Comparison of ENCODE assay signal across 35 cellular contexts in genomic region chr7:77253151-77253550, GRCh38. TPM values are rescaled to one million over a fixed set of nuclear protein-coding genes. Genes with fewer than 3 reads are reported as not detected.
"Had no signal": no experiment of that assay in that cellular context is flagged by ENCODE, and none has a peak within 500 bp of the region (broad histone marks: within the 10 kb centered on the region; RNA-seq: fewer than 3 reads in every experiment).

No MANE protein-coding gene starts in this region.

- H3K9me3 Mint-ChIP-seq: activated CD4-positive, alpha-beta T cell treated with anti-CD3 and anti-CD28 coated beads, Interleukin-2, amount 10 ng/mL, durations not matched to agents 7 days and 5 days; activated naive CD4-positive, alpha-beta T cell treated with anti-CD3 and anti-CD28 coated beads, Interleukin-2, amount 50 U/mL, for 24 hours; activated T-cell treated with anti-CD3 and anti-CD28 coated beads, Interleukin-2, amount 50 U/mL, for 24 hours; activated T-helper 2 cell treated with anti-CD3 and anti-CD28 coated beads, Interferon-gamma antibody, Interleukin-2, Interleukin-4, amounts not matched to agents 10 μg/mL and 5 μg/mL and 100 μg/mL, durations not matched to agents 14 hours and 24 hours and 36 hours; IgD-negative memory B cell; T-helper 1 cell treated with Interleukin-12 subunit alpha and Interleukin-12 subunit beta and Interleukin-4 antibody, amounts not matched to agents 30 μg/mL and 1 μg/mL, for 36 hours; T-helper 2 cell treated with Interferon-gamma antibody and Interleukin-4, amounts not matched to agents 5 μg/mL and 100 μg/mL, for 36 hours; WTC11 had no signal

- H3K27me3 Mint-ChIP-seq: activated CD4-positive, alpha-beta T cell treated with anti-CD3 and anti-CD28 coated beads for 36 hours; activated naive CD4-positive, alpha-beta T cell treated with anti-CD3 and anti-CD28 coated beads, Interleukin-2, amount 50 U/mL, for 24 hours; activated T-cell treated with anti-CD3 and anti-CD28 coated beads, Interleukin-2, amount 50 U/mL, for 24 hours; IgD-negative memory B cell had no signal

- H3K4me1 Mint-ChIP-seq: activated CD4-positive, alpha-beta T cell treated with anti-CD3 and anti-CD28 coated beads for 36 hours; activated CD4-positive, alpha-beta T cell treated with anti-CD3 and anti-CD28 coated beads, Interleukin-2, amount 10 ng/mL, durations not matched to agents 7 days and 5 days; activated naive CD4-positive, alpha-beta T cell treated with anti-CD3 and anti-CD28 coated beads, Interleukin-2, amount 50 U/mL, for 24 hours; WTC11 had no signal

- H3K27me3 ChIP-seq: adrenal gland, body of pancreas, breast epithelium, SJCRH30 had no signal

- ATAC-seq: activated CD4-positive, alpha-beta T cell treated with anti-CD3 and anti-CD28 coated beads for 36 hours; activated CD4-positive, CD25-positive, alpha-beta regulatory T cell treated with anti-CD3 and anti-CD28 coated beads, Interleukin-2, amount 50 U/mL, for 24 hours; activated CD8-positive, alpha-beta T cell treated with anti-CD3 and anti-CD28 coated beads, Interleukin-2, amount 10 ng/mL, durations not matched to agents 7 days and 5 days; body of pancreas; WTC11 had no signal

- H3K27ac ChIP-seq: adrenal gland, body of pancreas, breast epithelium, PC-9, SJCRH30, SK-N-MC had no signal

- H3K27ac Mint-ChIP-seq: activated CD4-positive, alpha-beta T cell treated with anti-CD3 and anti-CD28 coated beads for 36 hours; activated CD4-positive, alpha-beta T cell treated with anti-CD3 and anti-CD28 coated beads, Interleukin-2, amount 10 ng/mL, durations not matched to agents 7 days and 5 days; activated CD8-positive, alpha-beta T cell treated with anti-CD3 and anti-CD28 coated beads, Interleukin-2, amount 10 ng/mL, durations not matched to agents 7 days and 5 days; activated naive CD4-positive, alpha-beta T cell treated with anti-CD3 and anti-CD28 coated beads, Interleukin-2, amount 50 U/mL, for 24 hours; activated T-cell treated with anti-CD3 and anti-CD28 coated beads, Interleukin-2, amount 50 U/mL, for 24 hours; activated T-helper 2 cell treated with anti-CD3 and anti-CD28 coated beads, Interferon-gamma antibody, Interleukin-2, Interleukin-4, amounts not matched to agents 10 μg/mL and 5 μg/mL and 100 μg/mL, durations not matched to agents 14 hours and 24 hours and 36 hours; IgD-negative memory B cell; T-helper 1 cell treated with Interleukin-12 subunit alpha and Interleukin-12 subunit beta and Interleukin-4 antibody, amounts not matched to agents 30 μg/mL and 1 μg/mL, for 36 hours; T-helper 2 cell treated with Interferon-gamma antibody and Interleukin-4, amounts not matched to agents 5 μg/mL and 100 μg/mL, for 36 hours; WTC11 had no signal

- H3K9me3 ChIP-seq: adrenal gland, body of pancreas, breast epithelium, SJCRH30 had no signal

- H3K4me3 ChIP-seq: adrenal gland, body of pancreas, breast epithelium, PC-9, SJCRH30, SK-N-MC had no signal

- H3K4me3 Mint-ChIP-seq: activated CD4-positive, alpha-beta T cell treated with anti-CD3 and anti-CD28 coated beads for 36 hours; activated CD4-positive, alpha-beta T cell treated with anti-CD3 and anti-CD28 coated beads, Interleukin-2, amount 10 ng/mL, durations not matched to agents 7 days and 5 days; activated CD8-positive, alpha-beta T cell treated with anti-CD3 and anti-CD28 coated beads, Interleukin-2, amount 10 ng/mL, durations not matched to agents 7 days and 5 days; activated naive CD4-positive, alpha-beta T cell treated with anti-CD3 and anti-CD28 coated beads, Interleukin-2, amount 50 U/mL, for 24 hours; activated T-cell treated with anti-CD3 and anti-CD28 coated beads, Interleukin-2, amount 50 U/mL, for 24 hours; IgD-negative memory B cell; T-helper 1 cell treated with Interleukin-12 subunit alpha and Interleukin-12 subunit beta and Interleukin-4 antibody, amounts not matched to agents 30 μg/mL and 1 μg/mL, for 36 hours; T-helper 2 cell treated with Interferon-gamma antibody and Interleukin-4, amounts not matched to agents 5 μg/mL and 100 μg/mL, for 36 hours; WTC11 had no signal

- H3K36me3 ChIP-seq: adrenal gland, breast epithelium, SJCRH30 had no signal

- H3K36me3 Mint-ChIP-seq: WTC11 had no signal

- H3K4me1 ChIP-seq: adrenal gland, body of pancreas, breast epithelium, SJCRH30 had no signal

- DNase-seq: activated CD4-positive, alpha-beta T cell treated with anti-CD3 and anti-CD28 coated beads for 36 hours; activated CD4-positive, alpha-beta T cell treated with anti-CD3 and anti-CD28 coated beads, Interleukin-2, amount 10 ng/mL, durations not matched to agents 7 days and 5 days; activated CD4-positive, alpha-beta T cell treated with anti-CD3 and anti-CD28 coated beads, Interleukin-2, amount 50 U/mL, for 48 hours; activated CD8-positive, alpha-beta T cell treated with anti-CD3 and anti-CD28 coated beads, Interleukin-2, amount 10 ng/mL, durations not matched to agents 7 days and 5 days; activated gamma-delta T cell; activated naive CD4-positive, alpha-beta T cell treated with Interleukin-2 at 50 U/mL for 16 hours; activated T-cell treated with anti-CD3 and anti-CD28 coated beads, Interleukin-2, amount 50 U/mL, for 24 hours; adrenal gland; body of pancreas; cerebellar nuclear complex; Karpas-422; KBM-7; NCI-H1092 treated with DMSO at 0.1 percent for 48 hours; NCI-H1417; NCI-H146; NCI-H187; NCI-H2029 treated with DMSO at 0.1 percent for 48 hours; NCI-H2107; NCI-H2171; NCI-H510A treated with DMSO at 0.1 percent for 48 hours; NCI-H69; NCI-H82; PC-9; SHP77; SJCRH30 had no signal

RNA-seq across cellular contexts. Expression of gene FGL2, which starts 53.5 kb away (rescaled TPM):
- total RNA-seq: astrocyte, PC-9, WTC11 had no signal
